In genomic region chr6:96836579-96837137, GRCh38 we compare ENCODE assay signal across 8 cellular contexts. TPM values are rescaled to one million over a fixed set of nuclear protein-coding genes. Genes with fewer than 3 reads are reported as not detected.
DNase-seq lines count a peak whose midpoint lies in the region; ATAC-seq and TF ChIP-seq lines count a peak whose summit lies in the region.

No MANE protein-coding gene starts in this region.

- peak; percentile 64 for ATAC-seq in DND-41 (ENCODE audit: insufficient read depth, low read depth)
- ATAC-seq in GM19395 (IDR thresholded peaks at IDR 0.05; ENCODE audit: unreplicated experiment): peak; percentile 31
- peak; percentile 24 for ATAC-seq in HG03439 (IDR thresholded peaks at IDR 0.05; ENCODE audit: unreplicated experiment)
- peak; percentile 20 to 31 (median 24) for ATAC-seq in T-cell (replicated peaks in 1 of 4)

- peaks cover 28 to 35% of the 10 kb centered on the region in 2 donors for H3K27me3 Mint-ChIP-seq in T-cell

- no peaks in the 10 kb centered on the region for H3K36me3 Mint-ChIP-seq in T-cell

- H3K27ac ChIP-seq in DND-41 (ENCODE audit: low read length) (peak overlapping the region; percentile 67), osteoblast (ENCODE audit: low read depth, low read length) (no peak overlapping the region)

- H3K9me3 Mint-ChIP-seq in T-cell: no peaks in the 10 kb centered on the region

- peak overlapping the region; percentile 86 for H3K9ac ChIP-seq in DND-41 (ENCODE audit: low read depth, low read length)

- peaks cover 18 to 20% (median 18%) of the 10 kb centered on the region in 3 donors for H3K4me1 Mint-ChIP-seq in T-cell

- TF ChIP-seq CTCF in DND-41 (IDR thresholded peaks at IDR 0.05; ENCODE audit: borderline replicate concordance, extremely low read depth, low read length, poor library complexity, severe bottlenecking): no peak
- no peak for TF ChIP-seq CTCF in fibroblast of villous mesenchyme (IDR thresholded peaks at IDR 0.05; ENCODE audit: insufficient read depth, low read depth, low read length)
- TF ChIP-seq CTCF in osteoblast (IDR thresholded peaks at IDR 0.05; ENCODE audit: extremely low read depth, low read depth, low read length): no peak

- peak overlapping the region; percentile 88 for H2AFZ ChIP-seq in DND-41 (ENCODE audit: low read depth, low read length)
- peak overlapping the region; percentile 95 for H2AFZ ChIP-seq in osteoblast (ENCODE audit: low read length)

- H3K27me3 ChIP-seq in DND-41 (ENCODE audit: insufficient read depth, low read length, poor library complexity): peaks cover 4% of the 10 kb centered on the region
- H3K27me3 ChIP-seq in osteoblast (ENCODE audit: insufficient read depth, low read length): peaks cover 37% of the 10 kb centered on the region

- H3K4me3 ChIP-seq in DND-41 (ENCODE audit: low read depth in 1 of 2, low read length in 2 of 2) (peak overlapping the region; percentile 74 to 97), fibroblast of villous mesenchyme (ENCODE audit: low read depth, low read length) (peak overlapping the region; percentile 65), osteoblast (ENCODE audit: insufficient read depth, low read length) (peak overlapping the region; percentile 75)

- H3K9me3 ChIP-seq in DND-41 (ENCODE audit: insufficient read depth, low read length, severe bottlenecking): no peaks in the 10 kb centered on the region
- H3K9me3 ChIP-seq in osteoblast (ENCODE audit: low read depth, low read length): no peaks in the 10 kb centered on the region

- peaks cover under 1% of the 10 kb centered on the region; the same call in 1 of the 2 replicates for H3K36me3 ChIP-seq in DND-41 (ENCODE audit: insufficient read depth, low read length)
- no peaks in the 10 kb centered on the region for H3K36me3 ChIP-seq in osteoblast (ENCODE audit: insufficient read depth, low read length)

- CTCF ChIA-PET in T-cell (lab: Charles Lee): interaction anchor here (0.6 to 1.0 kb wide), 2 partner anchors 93 to 219 kb away, joined by 3 to 6 read pairs; no protein-coding TSS in a partner anchor

- DNase-seq in DND-41: peak; percentile 59
- no peak for DNase-seq in T-cell
- no peak for DNase-seq in fibroblast of villous mesenchyme (ENCODE audit: low read depth)
- no peak for DNase-seq in osteoblast (ENCODE audit: insufficient read length, low spot score, missing footprints)
- no peak for DNase-seq in cerebellum (ENCODE audit: low spot score)
- no peak for DNase-seq in GM03348 (ENCODE audit: low spot score)

- H3K79me2 ChIP-seq in DND-41 (ENCODE audit: insufficient read depth, low read length): peaks cover 39% of the 10 kb centered on the region
- H3K79me2 ChIP-seq in osteoblast (ENCODE audit: insufficient read depth, low read length): no peaks in the 10 kb centered on the region

- peak overlapping the region; percentile 83 to 91 (median 84) for H3K4me3 Mint-ChIP-seq in T-cell

- peaks cover 28% of the 10 kb centered on the region for H3K4me1 ChIP-seq in DND-41 (ENCODE audit: insufficient read depth, low read length)
- H3K4me1 ChIP-seq in osteoblast (ENCODE audit: insufficient read depth, low read length): peaks cover 5% of the 10 kb centered on the region

- POLR2A ChIA-PET in T-cell (lab: Charles Lee): interaction anchor here in 1 of 2 donors (0.6 kb wide), 2 partner anchors 42 to 1265 kb away, joined by 3 to 8 read pairs; no protein-coding TSS in a partner anchor

- peak overlapping the region in 1 of 2 donors; percentile 16 for H3K27ac Mint-ChIP-seq in T-cell

- H3K4me2 ChIP-seq in DND-41 (ENCODE audit: insufficient read depth, low read length) (peak overlapping the region; percentile 76), osteoblast (ENCODE audit: insufficient read depth, low read length) (peak overlapping the region; percentile 90)

- H4K20me1 ChIP-seq in DND-41 (ENCODE audit: insufficient read depth, low read length) (no peaks in the 10 kb centered on the region), osteoblast (ENCODE audit: insufficient read depth, low read length) (no peaks in the 10 kb centered on the region)

RNA-seq across cellular contexts. Expression of gene GPR63, which starts 0.6 kb away (rescaled TPM):
- total RNA-seq in T-cell (under 1 TPM; 0.25 to 0.92 (median 0.67) TPM), fibroblast of villous mesenchyme (under 0.01 and 0.32 TPM in 2 replicates), osteoblast (under 0.01 TPM in 2 replicates), cerebellum (9.2 TPM)
